Comparison of ENCODE assay signal across 8 cellular contexts in the genomic region with DNA sequence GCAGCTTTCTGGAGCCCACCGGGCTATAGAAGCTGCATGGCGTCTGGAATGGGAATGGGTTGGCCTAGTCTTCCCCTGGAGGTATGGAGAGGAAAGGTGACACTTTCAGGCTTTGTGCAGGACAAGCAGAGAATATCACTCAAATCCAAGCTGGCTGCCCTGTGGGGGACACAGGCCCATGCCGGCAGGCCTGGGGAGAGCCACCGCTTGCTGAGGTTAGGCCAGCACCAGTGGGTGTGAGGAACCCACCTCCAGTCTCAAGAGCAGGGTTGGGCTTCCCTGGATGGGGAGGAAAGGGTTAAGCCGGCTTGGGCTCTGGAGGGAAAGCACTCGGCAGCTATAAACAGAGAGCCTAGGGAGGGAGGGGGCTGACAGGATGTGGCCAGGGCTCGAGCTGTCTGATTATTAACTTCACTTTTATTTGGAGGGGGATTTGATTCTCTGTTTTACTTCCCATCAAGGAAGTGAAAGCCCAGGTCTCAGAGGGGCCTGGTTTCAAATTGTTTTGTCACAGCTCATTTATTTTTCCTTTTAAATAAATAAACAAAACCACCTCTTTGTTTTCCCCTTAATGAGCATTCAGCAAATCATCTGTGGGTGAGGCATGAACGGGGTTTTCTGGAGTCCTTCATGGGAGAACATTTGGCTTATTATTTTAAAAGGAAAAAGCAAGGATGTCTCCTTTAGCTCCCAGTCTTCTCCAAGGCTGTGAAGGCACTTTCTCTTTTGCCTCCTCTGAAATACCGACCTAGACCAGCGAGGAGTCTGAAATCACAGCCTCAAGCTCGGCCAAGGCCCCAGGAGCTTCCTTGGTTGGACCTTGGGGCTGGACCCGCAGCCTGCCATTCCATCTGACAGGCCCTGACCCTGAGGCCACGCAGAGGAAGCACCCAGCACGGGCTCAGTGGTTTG. TPM values are rescaled to one million over a fixed set of nuclear protein-coding genes. Genes with fewer than 3 reads are reported as not detected.
DNase-seq lines count a peak whose midpoint lies in the region; ATAC-seq and TF ChIP-seq lines count a peak whose summit lies in the region.

No MANE protein-coding gene starts in this region.

- H3K4me1 Mint-ChIP-seq in T-helper 17 cell, result peaks cover 49% of the 10 kb centered on the region
- peaks cover 84% of the 10 kb centered on the region for H3K4me1 Mint-ChIP-seq in stimulated activated naive CD8-positive, alpha-beta T cell treated with anti-CD3 and anti-CD28 coated beads, Interleukin-15, amount 100 ng/mL, for 72 hours

- H3K4me3 ChIP-seq in liver (ENCODE audit: low read depth in 1 of 3, low read length in 3 of 3), result peak overlapping the region; percentile 12 to 62 (median 35)

- H3K4me3 Mint-ChIP-seq in T-helper 17 cell, result peak overlapping the region; percentile 90
- H3K4me3 Mint-ChIP-seq in stimulated activated naive CD8-positive, alpha-beta T cell treated with anti-CD3 and anti-CD28 coated beads, Interleukin-15, amount 100 ng/mL, for 72 hours, result peak overlapping the region; percentile 73 to 86

- DNase-seq in stimulated activated CD4-positive, alpha-beta T cell treated with anti-CD3 and anti-CD28 coated beads, Interleukin-15, amount 100 ng/mL, for 24 hours, result peak; percentile 71
- no peak for DNase-seq in stimulated activated CD4-positive, alpha-beta T cell treated with anti-CD3 and anti-CD28 coated beads, Interleukin-2, amount 100 ng/mL, for 48 hours
- DNase-seq in T-helper 17 cell (peak in 2 of 3 donors; percentile 44), cerebellar cortex (ENCODE audit: low spot score) (peak; percentile 61), GM19240 (ENCODE audit: insufficient read length, low spot score) (no peak)
- peak in 1 of 2 donors; percentile 63 for DNase-seq in stimulated activated naive CD8-positive, alpha-beta T cell treated with anti-CD3 and anti-CD28 coated beads, Interleukin-15, amount 100 ng/mL, for 72 hours

- H3K36me3 Mint-ChIP-seq in T-helper 17 cell (ENCODE audit: low read depth), result no peaks in the 10 kb centered on the region

- peak overlapping the region; percentile 96 to 98 for H3K27ac ChIP-seq in liver (ENCODE audit: low read depth in 1 of 2, low read length in 2 of 2)

- no peaks in the 10 kb centered on the region for H3K27me3 ChIP-seq in liver (ENCODE audit: control insufficient read depth in 4 of 4, insufficient read depth in 4 of 4, low read length in 3 of 4)

- H3K9me3 ChIP-seq in T-helper 17 cell (ENCODE audit: control insufficient read depth, low read length, poor library complexity, severe bottlenecking) (no peaks in the 10 kb centered on the region), liver (ENCODE audit: control insufficient read depth in 4 of 4, low read length in 3 of 4) (no peaks in the 10 kb centered on the region)

- TF ChIP-seq CTCF in liver (IDR thresholded peaks at IDR 0.05; ENCODE audit: low read depth, low read length, missing input control), result no peak

- no peaks in the 10 kb centered on the region for H3K9me3 Mint-ChIP-seq in stimulated activated naive CD8-positive, alpha-beta T cell treated with anti-CD3 and anti-CD28 coated beads, Interleukin-15, amount 100 ng/mL, for 72 hours

- H3K9ac ChIP-seq in liver (ENCODE audit: low read depth in 1 of 2, low read length in 2 of 2), result peak overlapping the region; percentile 75 to 84

- TF ChIP-seq RAD21 in liver (IDR thresholded peaks at IDR 0.05), result peak; percentile 27 to 59

- peaks cover 20 to 52% (median 41%) of the 10 kb centered on the region in 4 donors for H3K4me1 ChIP-seq in liver (ENCODE audit: control insufficient read depth in 4 of 4, insufficient read depth in 4 of 4, low read length in 3 of 4)

- WGBS in liver, result 11% methylated on average over 14 of the region's 14 CpGs

- no peaks in the 10 kb centered on the region for H3K27me3 Mint-ChIP-seq in T-helper 17 cell
- H3K27me3 Mint-ChIP-seq in stimulated activated naive CD8-positive, alpha-beta T cell treated with anti-CD3 and anti-CD28 coated beads, Interleukin-15, amount 100 ng/mL, for 72 hours, result no peaks in the 10 kb centered on the region

- no peaks in the 10 kb centered on the region for H3K36me3 ChIP-seq in liver (ENCODE audit: control insufficient read depth in 4 of 4, insufficient read depth in 3 of 4, low read depth in 1 of 4, low read length in 3 of 4)

- peak; percentile 35 for ATAC-seq in HG03196 (IDR thresholded peaks at IDR 0.05; ENCODE audit: unreplicated experiment)
- ATAC-seq in T-helper 17 cell, result peak; percentile 47
- peak; percentile 49 for ATAC-seq in stimulated activated naive CD8-positive, alpha-beta T cell treated with anti-CD3 and anti-CD28 coated beads, Interleukin-15, amount 100 ng/mL, for 72 hours

- peak overlapping the region; percentile 99 for H3K27ac Mint-ChIP-seq in T-helper 17 cell
- H3K27ac Mint-ChIP-seq in stimulated activated naive CD8-positive, alpha-beta T cell treated with anti-CD3 and anti-CD28 coated beads, Interleukin-15, amount 100 ng/mL, for 72 hours, result peak overlapping the region; percentile 96 to 97

TF ChIP-seq in liver, 16 proteins besides CTCF, POLR2A, EP300 and RAD21:
- TF ChIP-seq, protein P1, sequence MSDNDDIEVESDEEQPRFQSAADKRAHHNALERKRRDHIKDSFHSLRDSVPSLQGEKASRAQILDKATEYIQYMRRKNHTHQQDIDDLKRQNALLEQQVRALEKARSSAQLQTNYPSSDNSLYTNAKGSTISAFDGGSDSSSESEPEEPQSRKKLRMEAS (IDR thresholded peaks at IDR 0.05), result no peak
- TF ChIP-seq NR2F2 (IDR thresholded peaks at IDR 0.05) (peak; percentile 7), REST (IDR thresholded peaks at IDR 0.05) (no peak), RXRA (IDR thresholded peaks at IDR 0.05) (no peak), GABPA (IDR thresholded peaks at IDR 0.05 in 1 of 2, conservative IDR thresholded peaks at IDR 0.05 in 1 of 2) (peak in 1 of 2 donors; percentile 15), ATF3 (IDR thresholded peaks at IDR 0.05) (peak; percentile 7), YY1 (IDR thresholded peaks at IDR 0.05) (peak; percentile 36), FOXA2 (IDR thresholded peaks at IDR 0.05) (no peak), SP1 (IDR thresholded peaks at IDR 0.05) (peak; percentile 9), FOXA1 (IDR thresholded peaks at IDR 0.05) (no peak), HNF4A (conservative IDR thresholded peaks at IDR 0.05) (peak in 1 of 2 donors; percentile 30)
- TF ChIP-seq, protein P2, sequence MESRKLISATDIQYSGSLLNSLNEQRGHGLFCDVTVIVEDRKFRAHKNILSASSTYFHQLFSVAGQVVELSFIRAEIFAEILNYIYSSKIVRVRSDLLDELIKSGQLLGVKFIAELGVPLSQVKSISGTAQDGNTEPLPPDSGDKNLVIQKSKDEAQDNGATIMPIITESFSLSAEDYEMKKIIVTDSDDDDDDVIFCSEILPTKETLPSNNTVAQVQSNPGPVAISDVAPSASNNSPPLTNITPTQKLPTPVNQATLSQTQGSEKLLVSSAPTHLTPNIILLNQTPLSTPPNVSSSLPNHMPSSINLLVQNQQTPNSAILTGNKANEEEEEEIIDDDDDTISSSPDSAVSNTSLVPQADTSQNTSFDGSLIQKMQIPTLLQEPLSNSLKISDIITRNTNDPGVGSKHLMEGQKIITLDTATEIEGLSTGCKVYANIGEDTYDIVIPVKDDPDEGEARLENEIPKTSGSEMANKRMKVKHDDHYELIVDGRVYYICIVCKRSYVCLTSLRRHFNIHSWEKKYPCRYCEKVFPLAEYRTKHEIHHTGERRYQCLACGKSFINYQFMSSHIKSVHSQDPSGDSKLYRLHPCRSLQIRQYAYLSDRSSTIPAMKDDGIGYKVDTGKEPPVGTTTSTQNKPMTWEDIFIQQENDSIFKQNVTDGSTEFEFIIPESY (IDR thresholded peaks at IDR 0.05), result no peak

RNA-seq across cellular contexts. Expression of gene ZFP36L1, which starts 21.8 kb away (rescaled TPM):
- 100 to 1,000 TPM; 217 to 257 TPM for total RNA-seq in T-helper 17 cell
- 10 to 100 TPM; 25.0 to 58.2 TPM for total RNA-seq in liver
- polyA plus RNA-seq in liver, result 100 to 1,000 TPM in 1 of 2 donors, 10 to 100 TPM in 1; 80.8 to 170 TPM

Comparison
In these comparisons a context has a peak if more than half of its experiments do, and no peak if none do; other contexts are left out.
1. DNase-seq: peak in stimulated activated CD4-positive, alpha-beta T cell treated with anti-CD3 and anti-CD28 coated beads, Interleukin-15, amount 100 ng/mL, for 24 hours (single experiment), T-helper 17 cell (2 of 3) and cerebellar cortex (single experiment); none in stimulated activated CD4-positive, alpha-beta T cell treated with anti-CD3 and anti-CD28 coated beads, Interleukin-2, amount 100 ng/mL, for 48 hours (0 of 2) and GM19240 (single experiment).
2. Peak in every context shown above with its lines, with median percentiles within 50 percentile points of each other: ATAC-seq.